Comparison of ENCODE assay signal across 17 cellular contexts in genomic region chr3:133701435-133702358, GRCh38. TPM values are rescaled to one million over a fixed set of nuclear protein-coding genes. Genes with fewer than 3 reads are reported as not detected.
DNase-seq lines count a peak whose midpoint lies in the region; TF ChIP-seq lines count a peak whose summit lies in the region.
"Had no signal": no experiment of that assay in that cellular context is flagged by ENCODE, and none has a peak within 500 bp of the region (broad histone marks: within the 10 kb centered on the region; RNA-seq: fewer than 3 reads in every experiment).

No MANE protein-coding gene starts in this region.

- H3K4ac ChIP-seq in H9 (ENCODE audit: low read depth, low read length), result no peak overlapping the region

- H3K9ac ChIP-seq in H9 (ENCODE audit: extremely low read depth, insufficient read length, low read length) (no peak overlapping the region), endodermal cell (ENCODE audit: extremely low read depth, low read length, poor library complexity, severe bottlenecking) (no peak overlapping the region)
- H3K9ac ChIP-seq: KMS-11 had no signal

- H3K9me3 ChIP-seq in H9 (ENCODE audit: control insufficient read depth, low read depth, low read length) (no peaks in the 10 kb centered on the region), endodermal cell (ENCODE audit: control insufficient read depth, low read length) (no peaks in the 10 kb centered on the region), vagina (no peaks in the 10 kb centered on the region)
- H3K9me3 ChIP-seq: A549 had no signal

- H4K8ac ChIP-seq in H9 (replicated peaks; ENCODE audit: insufficient read length, low read depth, low read length), result no peak overlapping the region

- H2BK15ac ChIP-seq in H9 (ENCODE audit: low read depth, low read length), result peak overlapping the region; percentile 37; the same call in 1 of the 2 replicates

- no peaks in the 10 kb centered on the region for H3K36me3 ChIP-seq in endodermal cell (ENCODE audit: control insufficient read depth, insufficient read depth, low read length)
- H3K36me3 ChIP-seq in vagina, result no peaks in the 10 kb centered on the region

- H4K5ac ChIP-seq in H9 (ENCODE audit: insufficient read length, low read depth, low read length), result no peak overlapping the region

- H2BK120ac ChIP-seq in H9 (ENCODE audit: low read depth, low read length, poor library complexity, severe bottlenecking), result no peak overlapping the region

- peak; percentile 5 for DNase-seq in AG20443 (ENCODE audit: low spot score)
- no peak for DNase-seq in H9
- peak; percentile 17 for DNase-seq in endodermal cell
- DNase-seq in vagina (ENCODE audit: extremely low spot score in 2 of 2), result peak; percentile 70
- no peak for DNase-seq in superior temporal gyrus (ENCODE audit: extremely low spot score)
- no peak for DNase-seq in pons (ENCODE audit: low spot score)
- DNase-seq in UCSD-AML1 (lab: John Stamatoyannopoulos, UW; ENCODE audit: unreplicated experiment), result no peak
- DNase-seq: C1 segment of cervical spinal cord; CD4-positive, CD25-positive, alpha-beta regulatory T cell; CD8-positive, alpha-beta memory T cell; COR-L47; HFFc6 had no signal

- no peaks in the 10 kb centered on the region for H4K20me1 ChIP-seq in H9 (ENCODE audit: control insufficient read depth, insufficient read depth, insufficient read length)

- no peak for TF ChIP-seq CTCF in H9 (conservative IDR thresholded peaks at IDR 0.05)
- no peak for TF ChIP-seq CTCF in endodermal cell (conservative IDR thresholded peaks at IDR 0.05)
- no peak for TF ChIP-seq CTCF in vagina (IDR thresholded peaks at IDR 0.05)

- no peak overlapping the region for H3K4me2 ChIP-seq in H9 (ENCODE audit: insufficient read depth, insufficient read length, low read length)
- H3K4me2 ChIP-seq: A549, GM23338, KMS-11 had no signal

- WGBS in H9 (ENCODE audit: extremely low coverage, insufficient read length, low lambda C conversion rate), result no CpG with 5 or more reads among the region's 7 CpGs
- WGBS in endodermal cell (ENCODE audit: insufficient coverage in 1 of 2, insufficient read length in 1 of 2), 2 experiments, result 90 to 93% methylated on average over 2 to 7 of the region's 7 CpGs

- H3K18ac ChIP-seq in H9 (ENCODE audit: insufficient read length, low read depth, low read length), result no peak overlapping the region

- H3K23ac ChIP-seq in H9 (ENCODE audit: insufficient read length, low read depth, low read length), result no peak overlapping the region

- no peaks in the 10 kb centered on the region for H3K27me3 ChIP-seq in H9 (ENCODE audit: insufficient read depth, low read length)
- H3K27me3 ChIP-seq in endodermal cell (ENCODE audit: control insufficient read depth, insufficient read depth, low read length, poor library complexity, severe bottlenecking), result peaks cover 9% of the 10 kb centered on the region
- no peaks in the 10 kb centered on the region for H3K27me3 ChIP-seq in vagina

- no peak overlapping the region for H2AFZ ChIP-seq in H9 (ENCODE audit: low read length)
- H2AFZ ChIP-seq: GM23338 had no signal

- H3K36me3 Mint-ChIP-seq in H9 (ENCODE audit: insufficient read depth in 1 of 3, low read depth in 3 of 3) (peaks cover 0 to 2% (median 0%) of the 10 kb centered on the region in 3 experiments; a peak in 2 of 7 replicates), endodermal cell (ENCODE audit: low read depth) (no peaks in the 10 kb centered on the region)
- H3K36me3 Mint-ChIP-seq: CD4-positive, CD25-positive, alpha-beta regulatory T cell; IgD-negative memory B cell had no signal

- H2BK5ac ChIP-seq in H9 (ENCODE audit: insufficient read length, low read length), result no peak overlapping the region

- intact Hi-C loops in vagina (cut with DNase I), result no loop called here

- H3K4me3 Mint-ChIP-seq in H9 (no peak overlapping the region), endodermal cell (no peak overlapping the region)
- H3K4me3 Mint-ChIP-seq: CD4-positive, CD25-positive, alpha-beta regulatory T cell; CD8-positive, alpha-beta memory T cell; GM23338; HFFc6; IgD-negative memory B cell had no signal

- H2BK12ac ChIP-seq in H9 (ENCODE audit: insufficient read length, low read depth, low read length), result no peak overlapping the region

- no peaks in the 10 kb centered on the region for H3K4me1 ChIP-seq in H9 (ENCODE audit: insufficient read depth, low read length)
- no peaks in the 10 kb centered on the region for H3K4me1 ChIP-seq in endodermal cell (ENCODE audit: control insufficient read depth, insufficient read depth, low read length)
- no peaks in the 10 kb centered on the region for H3K4me1 ChIP-seq in vagina
- H3K4me1 ChIP-seq: A549 had no signal

- peaks cover 13% of the 10 kb centered on the region for H3K27me3 Mint-ChIP-seq in H9 (ENCODE audit: low read depth)
- H3K27me3 Mint-ChIP-seq in endodermal cell (ENCODE audit: insufficient read depth), result peaks cover 16% of the 10 kb centered on the region

- no peaks in the 10 kb centered on the region for H3K23me2 ChIP-seq in H9 (ENCODE audit: insufficient read length, low read depth, low read length, poor library complexity, severe bottlenecking)

- H3K27ac Mint-ChIP-seq in H9 (no peak overlapping the region; a peak in 1 of 7 replicates), endodermal cell (no peak overlapping the region)
- H3K27ac Mint-ChIP-seq: CD4-positive, CD25-positive, alpha-beta regulatory T cell; CD8-positive, alpha-beta memory T cell; GM23338; HFFc6; IgD-negative memory B cell had no signal

- no peak overlapping the region for H3K14ac ChIP-seq in H9 (ENCODE audit: insufficient read depth, low read length)

- no peak for TF ChIP-seq POLR2A in vagina (IDR thresholded peaks at IDR 0.05)

- no peak overlapping the region for H2AK5ac ChIP-seq in H9 (ENCODE audit: insufficient read length, low read length)

- no peak overlapping the region for H2BK20ac ChIP-seq in H9 (ENCODE audit: low read depth, low read length, poor library complexity, severe bottlenecking)

- H3K4me3 ChIP-seq in endodermal cell (ENCODE audit: low read length) (no peak overlapping the region), vagina (no peak overlapping the region)
- H3K4me3 ChIP-seq: A549, GM23338 had no signal

- H3K56ac ChIP-seq in H9 (ENCODE audit: insufficient read length, low read depth, low read length), result no peak overlapping the region

- no peaks in the 10 kb centered on the region for H3K79me1 ChIP-seq in H9 (ENCODE audit: insufficient read depth, low read depth, low read length, poor library complexity, severe bottlenecking)

- H3K4me1 Mint-ChIP-seq in H9 (no peaks in the 10 kb centered on the region), endodermal cell (peaks cover 5% of the 10 kb centered on the region)
- H3K4me1 Mint-ChIP-seq: CD4-positive, CD25-positive, alpha-beta regulatory T cell; CD8-positive, alpha-beta memory T cell; GM23338; IgD-negative memory B cell had no signal

- H4K91ac ChIP-seq in H9 (ENCODE audit: insufficient read length, low read depth, low read length), result no peak overlapping the region

- H3K79me2 ChIP-seq in H9 (ENCODE audit: insufficient read depth, low read length), result no peaks in the 10 kb centered on the region

- no peak overlapping the region for H3T11ph ChIP-seq in H9 (ENCODE audit: low read length)

- peaks cover 0 to 4% of the 10 kb centered on the region in 2 experiments; a peak in 2 of 5 replicates for H3K9me3 Mint-ChIP-seq in H9
- H3K9me3 Mint-ChIP-seq in endodermal cell, result no peaks in the 10 kb centered on the region
- H3K9me3 Mint-ChIP-seq: HFFc6 had no signal

- no peak overlapping the region for H3K27ac ChIP-seq in H9 (ENCODE audit: insufficient read length, low read depth, low read length)
- no peak overlapping the region for H3K27ac ChIP-seq in endodermal cell (ENCODE audit: low read depth, low read length)
- no peak overlapping the region for H3K27ac ChIP-seq in vagina
- H3K27ac ChIP-seq: 22Rv1, A549, KMS-11 had no signal

RNA-seq across cellular contexts. Expression of gene TOPBP1, which starts 40.0 kb away (rescaled TPM):
- total RNA-seq in H9 (2021) (47.4 and 51.5 TPM in 2 replicates), endodermal cell (10 to 100 TPM; 49.2 to 52.3 TPM), vagina (28.2 TPM)
- 47.2 TPM for polyA plus RNA-seq in endodermal cell (2013, experiment 1 of 2)
- polyA plus RNA-seq in endodermal cell (2013, experiment 2 of 2), result 42.1 TPM

RNA-seq across cellular contexts. Expression of gene TF, which starts 44.5 kb away (rescaled TPM):
- 0.09 and 0.18 TPM in 2 replicates for total RNA-seq in H9 (2021)
- total RNA-seq in endodermal cell, result 1 to 10 TPM in 1 of 2 donors, under 1 TPM in 1; 0.40 to 3.0 TPM
- polyA plus RNA-seq in endodermal cell (2013, experiment 1 of 2), result 1.1 TPM
- 0.66 TPM for polyA plus RNA-seq in endodermal cell (2013, experiment 2 of 2)
- total RNA-seq in vagina, result 2.9 TPM
- polyA plus RNA-seq: CD4-positive, CD25-positive, alpha-beta regulatory T cell; CD8-positive, alpha-beta memory T cell; IgD-negative memory B cell had no signal

Comparison
In these comparisons a context has a peak if more than half of its experiments do, and no peak if none do; other contexts are left out.
1. DNase-seq: peak in AG20443 (single experiment), endodermal cell (single experiment) and vagina (2 of 2); none in H9 (single experiment), superior temporal gyrus (single experiment), pons (single experiment) and UCSD-AML1 (single experiment).